ENCODE assay signal across 26 cellular contexts in the genomic region with DNA sequence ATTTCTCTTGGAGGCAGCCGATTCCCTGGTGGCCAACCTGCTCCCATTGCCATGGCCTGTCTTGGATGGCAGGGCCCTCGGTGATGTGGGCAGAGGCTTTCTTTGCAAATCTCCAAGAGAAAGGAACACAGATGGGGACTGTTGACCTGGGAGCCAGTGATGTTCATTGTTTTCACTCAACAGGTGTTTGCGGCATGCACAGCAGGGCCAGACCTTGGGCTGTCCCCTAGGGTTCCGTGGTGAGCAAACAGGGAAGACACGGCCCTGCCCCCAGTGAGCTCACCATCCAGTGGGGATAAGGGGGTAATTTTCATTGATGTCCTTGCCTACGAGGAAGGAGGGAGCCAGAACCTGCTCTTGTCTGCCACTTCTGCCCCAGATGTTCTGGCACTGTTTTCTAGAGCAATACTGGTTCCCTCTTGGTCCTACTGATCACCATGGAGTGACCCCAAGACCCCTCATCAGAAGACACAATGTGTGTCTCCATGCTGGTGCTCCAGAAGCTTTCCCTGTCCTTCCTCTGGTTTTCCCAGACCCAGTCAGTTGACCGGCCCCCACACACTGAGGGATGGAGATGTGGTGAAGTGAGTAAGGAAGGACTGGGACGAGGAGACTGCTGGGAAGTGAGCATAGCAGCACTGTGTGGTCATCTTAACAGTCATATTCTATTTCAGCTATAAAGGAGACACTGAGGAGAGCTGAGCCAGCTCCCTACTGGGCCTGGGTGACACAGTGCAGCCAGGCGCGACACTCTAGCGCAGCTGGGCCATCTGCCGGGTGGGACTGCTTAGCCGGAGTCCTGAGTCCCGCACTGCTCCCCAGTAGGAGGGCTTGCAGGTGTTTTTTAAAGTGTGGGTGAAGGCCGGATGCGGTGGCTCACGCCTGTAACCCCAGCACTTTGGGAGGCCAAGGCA. TPM values are rescaled to one million over a fixed set of nuclear protein-coding genes. Genes with fewer than 3 reads are reported as not detected.
A peak's percentile ranks its signal among the peaks of the same experiment; 100 is the strongest.
DNase-seq lines count a peak whose midpoint lies in the region; ATAC-seq lines count a peak whose summit lies in the region.
"Had no signal": no experiment of that assay in that cellular context is flagged by ENCODE, and none has a peak within 500 bp of the region (broad histone marks: within the 10 kb centered on the region; RNA-seq: fewer than 3 reads in every experiment).

No MANE protein-coding gene starts in this region.

- H3K27me3 ChIP-seq in BLaER1 treated with 17β-estradiol and CSF1 and Interleukin-3, amounts not matched to agents 10 nM and 100 nM = no peaks in the 10 kb centered on the region
- peaks cover 4% of the 10 kb centered on the region; the same call in 1 of the 2 replicates for H3K27me3 ChIP-seq in GM23248 (replicated peaks; ENCODE audit: insufficient read depth)
- H3K27me3 ChIP-seq: ascending aorta, neutrophil, stomach, tibial nerve had no signal

- H3K27ac ChIP-seq in BLaER1 treated with 17β-estradiol and CSF1 and Interleukin-3, amounts not matched to agents 10 nM and 100 nM = no peak overlapping the region
- no peak overlapping the region for H3K27ac ChIP-seq in GM23248
- H3K27ac ChIP-seq: ascending aorta, neutrophil, sigmoid colon, stomach, tibial nerve had no signal

- H3F3A ChIP-seq in GM23248 (ENCODE audit: insufficient read depth) = no peaks in the 10 kb centered on the region

- DNase-seq in GM23248 (peak; percentile 13), NCI-H510A (lab: John Stamatoyannopoulos, UW) (peak; percentile 65), kidney tubule cell (ENCODE audit: low spot score) (peak; percentile 29), midbrain (lab: John Stamatoyannopoulos, UW) (no peak)
- DNase-seq in activated naive CD4-positive, alpha-beta T cell treated with anti-CD3 and anti-CD28 coated beads, Interleukin-2, amount 50 U/mL, for 16 hours = no peak
- DNase-seq: activated B cell treated with CpG ODN at 0.5 μM for 24 hours; activated CD4-positive, alpha-beta T cell treated with anti-CD3 and anti-CD28 coated beads, Interleukin-2, amount 50 U/mL, for 48 hours; activated CD8-positive, alpha-beta memory T cell treated with anti-CD3 and anti-CD28 coated beads, Interleukin-2, amount 50 U/mL, for 4 hours; CD4-positive, alpha-beta T cell; central memory CD4-positive, alpha-beta T cell; DMS153; GF-D8; KBM-7; kidney; NCI-H187 treated with DMSO at 0.1 percent for 48 hours; sigmoid colon; stimulated activated CD8-positive, alpha-beta memory T cell treated with anti-CD3 and anti-CD28 coated beads, Interleukin-4, amount 100 ng/mL, for 48 hours; stomach; T-helper 9 cell had no signal

- H3K4me1 ChIP-seq in BLaER1 treated with 17β-estradiol and CSF1 and Interleukin-3, amounts not matched to agents 10 nM and 100 nM = peaks cover 0 to 48% (median 29%) of the 10 kb centered on the region in 10 experiments; a peak in 15 of 20 replicates
- H3K4me1 ChIP-seq in GM23248 (ENCODE audit: insufficient read depth) = no peaks in the 10 kb centered on the region

- H4K20me1 ChIP-seq in BLaER1 treated with 17β-estradiol and CSF1 and Interleukin-3, amounts not matched to agents 10 nM and 100 nM = no peaks in the 10 kb centered on the region
- H4K20me1 ChIP-seq in GM23248 (ENCODE audit: insufficient read depth) = no peaks in the 10 kb centered on the region

- no peaks in the 10 kb centered on the region for H3K79me2 ChIP-seq in GM23248 (ENCODE audit: insufficient read depth)

- WGBS in GM23248 (ENCODE audit: low coverage in 1 of 2, low lambda C conversion rate in 2 of 2, missing lambda C conversion rate in 2 of 2), 2 experiments = 90 to 92% methylated on average over 17 of the region's 17 CpGs

- H3K4me2 ChIP-seq in BLaER1 treated with 17β-estradiol and CSF1 and Interleukin-3, amounts not matched to agents 10 nM and 100 nM = peak overlapping the region in 9 of 11 experiments; percentile 20 to 76 (median 59); a peak in 17 of 22 replicates
- no peak overlapping the region for H3K4me2 ChIP-seq in GM23248 (ENCODE audit: unreplicated experiment)
- H3K4me2 ChIP-seq: GM23338 had no signal

- no peaks in the 10 kb centered on the region for H3K36me3 ChIP-seq in BLaER1 treated with 17β-estradiol and CSF1 and Interleukin-3, amounts not matched to agents 10 nM and 100 nM
- no peaks in the 10 kb centered on the region for H3K36me3 ChIP-seq in GM23248 (ENCODE audit: low read depth)
- H3K36me3 ChIP-seq: ascending aorta, neutrophil, sigmoid colon, stomach, tibial nerve had no signal

- H3K9me2 ChIP-seq in GM23248 (ENCODE audit: insufficient read depth) = no peaks in the 10 kb centered on the region

- H2AFZ ChIP-seq in GM23248 = no peak overlapping the region
- H2AFZ ChIP-seq: GM23338 had no signal

- H3K9me3 ChIP-seq in BLaER1 treated with 17β-estradiol and CSF1 and Interleukin-3, amounts not matched to agents 10 nM and 100 nM (replicated peaks in 1 of 11) = no peaks in the 10 kb centered on the region
- H3K9me3 ChIP-seq in GM23248 (ENCODE audit: low read depth) = no peaks in the 10 kb centered on the region
- H3K9me3 ChIP-seq: ascending aorta, neutrophil, sigmoid colon, stomach, tibial nerve had no signal

- H3K4me3 ChIP-seq in BLaER1 treated with 17β-estradiol and CSF1 and Interleukin-3, amounts not matched to agents 10 nM and 100 nM = no peak overlapping the region
- no peak overlapping the region for H3K4me3 ChIP-seq in GM23248
- H3K4me3 ChIP-seq: ascending aorta, GM23338, sigmoid colon, stomach, tibial nerve had no signal

- no peak for ATAC-seq in HG03045 (IDR thresholded peaks at IDR 0.05; ENCODE audit: unreplicated experiment)
- ATAC-seq: activated T-helper 17 cell treated with anti-CD3 and anti-CD28 coated beads, Interleukin-2, amount 50 U/mL, for 72 hours; GM23338 had no signal

- no peak overlapping the region for H3K9ac ChIP-seq in BLaER1 treated with 17β-estradiol and CSF1 and Interleukin-3, amounts not matched to agents 10 nM and 100 nM
- no peak overlapping the region for H3K9ac ChIP-seq in GM23248

- in situ Hi-C loops in GM23248 (cut with MboI) = loop anchor here (10.0 to 25.0 kb wide), 2 partner anchors 194 to 892 kb away; no protein-coding TSS in a partner anchor

RNA-seq across cellular contexts. Expression of a gene that starts 20.4 kb away (rescaled TPM):
- 20.2 and 27.8 TPM in 2 replicates for total RNA-seq in GM23248 (2014; rRNA removed; shearing (Covaris generic))
- polyA plus RNA-seq in GM23248 (2016; fragmentation: Nextera tagmentation; extraction: Ambion mirVana) = 8.4 and 9.2 TPM in 2 replicates

Comparison
In these comparisons a context has a peak if more than half of its experiments do, and no peak if none do; other contexts are left out.
1. DNase-seq: peak in GM23248 (single experiment), NCI-H510A (single experiment) and kidney tubule cell (single experiment); none in midbrain (single experiment) and activated naive CD4-positive, alpha-beta T cell treated with anti-CD3 and anti-CD28 coated beads, Interleukin-2, amount 50 U/mL, for 16 hours (single experiment).